ENCODE assay signal across 15 cellular contexts in genomic region chr4:108224628-108225053, GRCh38. TPM values are rescaled to one million over a fixed set of nuclear protein-coding genes. Genes with fewer than 3 reads are reported as not detected.
DNase-seq lines count a peak whose midpoint lies in the region; TF ChIP-seq lines count a peak whose summit lies in the region.
"Had no signal": no experiment of that assay in that cellular context is flagged by ENCODE, and none has a peak within 500 bp of the region (broad histone marks: within the 10 kb centered on the region; RNA-seq: fewer than 3 reads in every experiment).

No MANE protein-coding gene starts in this region.

- TF ChIP-seq CTCF in BE2C (IDR thresholded peaks at IDR 0.05; ENCODE audit: low read depth, low read length) = peak; percentile 38
- TF ChIP-seq CTCF in Caco-2 (IDR thresholded peaks at IDR 0.05; ENCODE audit: insufficient read depth in 1 of 2, low read depth in 1 of 2, low read length in 1 of 2, severe bottlenecking in 1 of 2, unreplicated experiment in 1 of 2) = no peak
- TF ChIP-seq CTCF in suprapubic skin (IDR thresholded peaks at IDR 0.05) = no peak

- no peak overlapping the region for H3K27ac Mint-ChIP-seq in Caco-2 (ENCODE audit: unreplicated experiment)
- H3K27ac Mint-ChIP-seq: activated CD4-positive, alpha-beta T cell treated with anti-CD3 and anti-CD28 coated beads for 36 hours; activated T-helper 1 cell treated with anti-CD3 and anti-CD28 coated beads, Interleukin-12 subunit alpha, Interleukin-12 subunit beta, Interleukin-2, Interleukin-4 antibody, amounts not matched to agents 30 ng/mL and 10 ng/mL and 1 ng/mL, durations not matched to agents 14 hours and 24 hours and 36 hours had no signal

- H3K4me3 Mint-ChIP-seq in Caco-2 (ENCODE audit: unreplicated experiment) = no peak overlapping the region
- H3K4me3 Mint-ChIP-seq: activated CD4-positive, alpha-beta T cell treated with anti-CD3 and anti-CD28 coated beads for 36 hours; activated T-helper 1 cell treated with anti-CD3 and anti-CD28 coated beads, Interleukin-12 subunit alpha, Interleukin-12 subunit beta, Interleukin-2, Interleukin-4 antibody, amounts not matched to agents 30 ng/mL and 10 ng/mL and 1 ng/mL, durations not matched to agents 14 hours and 24 hours and 36 hours had no signal

- TF ChIP-seq EP300 in suprapubic skin (IDR thresholded peaks at IDR 0.05) = no peak

- DNase-seq in BE2C (peak; percentile 81), HT1080 (ENCODE audit: low read depth) (peak; percentile 23), amniotic epithelial cell (ENCODE audit: low read depth) (peak; percentile 87), left kidney (ENCODE audit: low read depth, low spot score) (peak; percentile 32), Caco-2 (no peak), NCI-H345 (lab: John Stamatoyannopoulos, UW) (no peak), suprapubic skin (ENCODE audit: low spot score in 2 of 2) (no peak)
- no peak for DNase-seq in stimulated activated naive CD4-positive, alpha-beta T cell treated with Interleukin-2 at 50 U/mL for 16 hours (lab: John Stamatoyannopoulos, UW)
- DNase-seq: activated CD4-positive, alpha-beta T cell treated with anti-CD3 and anti-CD28 coated beads for 36 hours; caudate nucleus; NCI-H1092 treated with DMSO at 0.1 percent for 48 hours; NCI-H748 treated with DMSO at 0.1 percent for 48 hours had no signal

- no peak overlapping the region for H3K27ac ChIP-seq in suprapubic skin
- H3K27ac ChIP-seq: BLaER1, epithelial cell of prostate had no signal

- CTCF ChIA-PET in Caco-2 (lab: Charles Lee) = no interaction called here

- WGBS in suprapubic skin = 52% methylated on average over 5 of the region's 6 CpGs

- no peaks in the 10 kb centered on the region for H3K27me3 Mint-ChIP-seq in Caco-2 (ENCODE audit: insufficient read depth, unreplicated experiment)
- H3K27me3 Mint-ChIP-seq: activated CD4-positive, alpha-beta T cell treated with anti-CD3 and anti-CD28 coated beads for 36 hours had no signal

- POLR2A ChIA-PET in Caco-2 (lab: Charles Lee) = no interaction called here

- no peak overlapping the region for H3K4me3 ChIP-seq in BE2C (ENCODE audit: low read depth, low read length)
- H3K4me3 ChIP-seq in Caco-2 (ENCODE audit: low read depth, low read length) = no peak overlapping the region
- no peak overlapping the region for H3K4me3 ChIP-seq in suprapubic skin
- H3K4me3 ChIP-seq: BLaER1 had no signal

- TF ChIP-seq POLR2A in suprapubic skin (IDR thresholded peaks at IDR 0.05) = no peak

- no TSS peak for BruUV-seq in Caco-2 (replicated peaks; lab: Mats Ljungman, UMichigan)

- H3K9me3 ChIP-seq in BE2C = no peaks in the 10 kb centered on the region
- H3K9me3 ChIP-seq in Caco-2 = no peaks in the 10 kb centered on the region
- no peaks in the 10 kb centered on the region for H3K9me3 ChIP-seq in suprapubic skin

- no peaks in the 10 kb centered on the region for H3K4me1 Mint-ChIP-seq in Caco-2 (ENCODE audit: low read depth, unreplicated experiment)

- H3K36me3 ChIP-seq in BE2C (no peaks in the 10 kb centered on the region), Caco-2 (ENCODE audit: control insufficient read depth, insufficient read depth, low read length) (no peaks in the 10 kb centered on the region), suprapubic skin (no peaks in the 10 kb centered on the region)

- H3K4me1 ChIP-seq in BE2C (peaks cover 5% of the 10 kb centered on the region), Caco-2 (no peaks in the 10 kb centered on the region), suprapubic skin (no peaks in the 10 kb centered on the region)
- H3K4me1 ChIP-seq: BLaER1 had no signal

- H3K36me3 Mint-ChIP-seq in Caco-2 (ENCODE audit: insufficient read depth, unreplicated experiment) = no peaks in the 10 kb centered on the region

- intact Hi-C loops in Caco-2 (cut with micrococcal nuclease; ENCODE audit: unreplicated experiment) = no loop called here

- H3K9me3 Mint-ChIP-seq in Caco-2 (ENCODE audit: unreplicated experiment) = no peaks in the 10 kb centered on the region

- H3K27me3 ChIP-seq in BE2C = no peaks in the 10 kb centered on the region
- no peaks in the 10 kb centered on the region for H3K27me3 ChIP-seq in Caco-2 (replicated peaks; ENCODE audit: control insufficient read depth, insufficient read depth, low read length)
- no peaks in the 10 kb centered on the region for H3K27me3 ChIP-seq in suprapubic skin
- H3K27me3 ChIP-seq: BLaER1 had no signal

RNA-seq across cellular contexts. Expression of gene LEF1, which starts 55.9 kb away (rescaled TPM):
- not detected for polyA plus RNA-seq in BE2C (2012; ENCODE audit: insufficient read depth, insufficient read length, low read depth)
- 24.9 and 27.7 TPM in 2 replicates for total RNA-seq in HT1080 (2014; rRNA removed; shearing (Covaris generic))
- 18.0 and 25.5 TPM in 2 replicates for polyA plus RNA-seq in HT1080 (2015; cell fraction: cytosol; rRNA removed)
- polyA plus RNA-seq in HT1080 (2015; cell fraction: nucleus; rRNA removed) = 17.5 and 20.1 TPM in 2 replicates
- total RNA-seq in Caco-2 (2022) = 19.3 and 22.3 TPM in 2 replicates
- total RNA-seq in suprapubic skin = 10 to 100 TPM in 2 of 4 donors, 1 to 10 TPM in 2; 7.2 to 23.4 (median 14.5) TPM

Comparison
In these comparisons a context has a peak if more than half of its experiments do, and no peak if none do; other contexts are left out.
1. DNase-seq: peak in BE2C (single experiment), HT1080 (single experiment), amniotic epithelial cell (single experiment) and left kidney (single experiment); none in Caco-2 (0 of 2), NCI-H345 (single experiment), stimulated activated naive CD4-positive, alpha-beta T cell treated with Interleukin-2 at 50 U/mL for 16 hours (single experiment) and suprapubic skin (0 of 2).